In genomic region chr12:55934773-55935172, GRCh38 we compare ENCODE assay signal across 13 cellular contexts. TPM values are rescaled to one million over a fixed set of nuclear protein-coding genes. Genes with fewer than 3 reads are reported as not detected.
DNase-seq lines count a peak whose midpoint lies in the region; ATAC-seq and TF ChIP-seq lines count a peak whose summit lies in the region.
"Had no signal": no experiment of that assay in that cellular context is flagged by ENCODE, and none has a peak within 500 bp of the region (broad histone marks: within the 10 kb centered on the region; RNA-seq: fewer than 3 reads in every experiment).

No MANE protein-coding gene starts in this region.

- 0 out of 2 replicates have a peak overlapping the region, but pooled peaks have one; percentile 1 for H3K27ac ChIP-seq in 22Rv1
- peak overlapping the region; percentile 88 for H3K27ac ChIP-seq in CD4-positive, alpha-beta memory T cell (ENCODE audit: low read depth, low read length)
- H3K27ac ChIP-seq: body of pancreas had no signal

- peaks cover 56 to 94% (median 67%) of the 10 kb centered on the region in 4 donors for H3K4me1 Mint-ChIP-seq in CD4-positive, alpha-beta memory T cell
- H3K4me1 Mint-ChIP-seq in activated B cell treated with CpG ODN at 0.5 μM for 24 hours = peaks cover 47% of the 10 kb centered on the region
- H3K4me1 Mint-ChIP-seq in endothelial cell (ENCODE audit: unreplicated experiment) = peaks cover 34% of the 10 kb centered on the region

- no peak for TF ChIP-seq CTCF in 22Rv1 (IDR thresholded peaks at IDR 0.05)
- TF ChIP-seq CTCF in activated B cell treated with CpG ODN at 0.5 μM for 24 hours (IDR thresholded peaks at IDR 0.05) = no peak
- no peak for TF ChIP-seq CTCF in endothelial cell (IDR thresholded peaks at IDR 0.05; ENCODE audit: unreplicated experiment)

- no peaks in the 10 kb centered on the region for H3K27me3 Mint-ChIP-seq in CD4-positive, alpha-beta memory T cell
- H3K27me3 Mint-ChIP-seq in activated B cell treated with CpG ODN at 0.5 μM for 24 hours (no peaks in the 10 kb centered on the region), endothelial cell (ENCODE audit: unreplicated experiment) (peaks cover 18% of the 10 kb centered on the region)

- H3K27ac Mint-ChIP-seq in CD4-positive, alpha-beta memory T cell = peak overlapping the region; percentile 93 to 98 (median 96)
- peak overlapping the region; percentile 9 for H3K27ac Mint-ChIP-seq in activated B cell treated with CpG ODN at 0.5 μM for 24 hours
- H3K27ac Mint-ChIP-seq in endothelial cell (ENCODE audit: unreplicated experiment) = peak overlapping the region; percentile 49

- intact Hi-C loops in CD4-positive, alpha-beta memory T cell (cut with micrococcal nuclease) = no loop called here
- intact Hi-C loops in activated B cell treated with CpG ODN at 0.5 μM for 24 hours (cut with micrococcal nuclease) = no loop called here

- no peak for DNase-seq in CD4-positive, alpha-beta memory T cell
- no peak for DNase-seq in activated B cell treated with CpG ODN at 0.5 μM for 24 hours
- DNase-seq in endothelial cell (ENCODE audit: low spot score) = no peak
- no peak for DNase-seq in dedifferentiated amniotic fluid mesenchymal stem cell (ENCODE audit: extremely low spot score)
- DNase-seq in SW 1271 (lab: John Stamatoyannopoulos, UW) = no peak
- DNase-seq: body of pancreas; EL; NCI-H1092 treated with DMSO at 0.1 percent for 48 hours; stimulated activated CD4-positive, alpha-beta T cell treated with anti-CD3 and anti-CD28 coated beads, Interleukin-12 subunit alpha, Interleukin-12 subunit beta, amount 100 ng/mL, for 4 hours had no signal

- H3K4me1 ChIP-seq in CD4-positive, alpha-beta memory T cell (ENCODE audit: insufficient read depth, low read length) = peaks cover 82% of the 10 kb centered on the region

- H3K36me3 Mint-ChIP-seq in CD4-positive, alpha-beta memory T cell = peaks cover 71 to 84% of the 10 kb centered on the region in 2 donors
- peaks cover 62% of the 10 kb centered on the region for H3K36me3 Mint-ChIP-seq in activated B cell treated with CpG ODN at 0.5 μM for 24 hours (ENCODE audit: low read depth)
- peaks cover 16% of the 10 kb centered on the region for H3K36me3 Mint-ChIP-seq in endothelial cell (ENCODE audit: low read depth, unreplicated experiment)

- H3K9me3 ChIP-seq in CD4-positive, alpha-beta memory T cell (ENCODE audit: control insufficient read depth in 1 of 2, low read length in 2 of 2) = no peaks in the 10 kb centered on the region
- H3K9me3 ChIP-seq: body of pancreas had no signal

- POLR2A ChIA-PET in CD4-positive, alpha-beta memory T cell (lab: Charles Lee; ENCODE audit: partially characterized antibody) = interaction anchor here (1.0 to 47.8 kb wide), 7 partner anchors 9 to 192 kb away, joined by 3 to 1214 read pairs (median 201); partner anchors contain the start of genes DGKA, DNAJC14, GDF11 and ORMDL2
- POLR2A ChIA-PET in activated B cell treated with CpG ODN at 0.5 μM for 24 hours (lab: Charles Lee) = interaction anchor here (1.0 to 1.7 kb wide), 2 partner anchors 8 to 196 kb away, joined by 4 to 7 read pairs; partner anchors contain the start of gene PYM1

- H3K36me3 ChIP-seq in CD4-positive, alpha-beta memory T cell (ENCODE audit: insufficient read depth, low read length) = peaks cover 46% of the 10 kb centered on the region

- H3K9me3 Mint-ChIP-seq in CD4-positive, alpha-beta memory T cell = peaks cover 0 to 3% (median 0%) of the 10 kb centered on the region in 8 donors
- H3K9me3 Mint-ChIP-seq in activated B cell treated with CpG ODN at 0.5 μM for 24 hours = no peaks in the 10 kb centered on the region
- no peaks in the 10 kb centered on the region for H3K9me3 Mint-ChIP-seq in endothelial cell (ENCODE audit: unreplicated experiment)

- no peak for ATAC-seq in activated B cell treated with CpG ODN at 0.5 μM for 24 hours (ENCODE audit: low read depth)
- ATAC-seq in GM18517 (IDR thresholded peaks at IDR 0.05; ENCODE audit: unreplicated experiment) = no peak
- no peak for ATAC-seq in HG03378 (IDR thresholded peaks at IDR 0.05; ENCODE audit: unreplicated experiment)
- ATAC-seq: body of pancreas had no signal

- no peaks in the 10 kb centered on the region for H3K27me3 ChIP-seq in CD4-positive, alpha-beta memory T cell (ENCODE audit: insufficient read depth, low read length)
- H3K27me3 ChIP-seq: body of pancreas had no signal

- peak overlapping the region; percentile 87 to 95 for H3K4me3 ChIP-seq in CD4-positive, alpha-beta memory T cell (ENCODE audit: low read length in 2 of 2)
- H3K4me3 ChIP-seq: body of pancreas had no signal

- CTCF ChIA-PET in CD4-positive, alpha-beta memory T cell (lab: Charles Lee; ENCODE audit: partially characterized antibody) = interaction anchor here (0.9 to 7.5 kb wide), 12 partner anchors 8 to 195 kb away, joined by 3 to 107 read pairs (median 6); partner anchors contain the start of genes DNAJC14, ORMDL2, PYM1 and SARNP
- CTCF ChIA-PET in activated B cell treated with CpG ODN at 0.5 μM for 24 hours (lab: Charles Lee) = interaction anchor here (0.6 to 5.7 kb wide), 4 partner anchors 8 to 225 kb away, joined by 4 to 33 read pairs (median 4); no protein-coding TSS in a partner anchor

- H3K4me3 Mint-ChIP-seq in CD4-positive, alpha-beta memory T cell = peak overlapping the region; percentile 97 to 100 (median 99)
- no peak overlapping the region for H3K4me3 Mint-ChIP-seq in activated B cell treated with CpG ODN at 0.5 μM for 24 hours
- H3K4me3 Mint-ChIP-seq in endothelial cell (ENCODE audit: unreplicated experiment) = peak overlapping the region; percentile 48

RNA-seq across cellular contexts. Expression of gene DGKA, which starts 3.8 kb away (rescaled TPM):
- total RNA-seq in CD4-positive, alpha-beta memory T cell = 1,000 to 10,000 TPM; 1,301 to 1,410 TPM
- polyA plus RNA-seq in CD4-positive, alpha-beta memory T cell = 100 to 1,000 TPM; 195 to 493 TPM
- total RNA-seq in activated B cell treated with CpG ODN at 0.5 μM for 24 hours (86.8 and 95.9 TPM in 2 replicates), endothelial cell (ENCODE audit: unreplicated experiment) (70.1 TPM)

RNA-seq across cellular contexts. Expression of gene PYM1, which starts 7.1 kb away (rescaled TPM):
- 10 to 100 TPM; 35.7 to 39.3 TPM for total RNA-seq in CD4-positive, alpha-beta memory T cell
- polyA plus RNA-seq in CD4-positive, alpha-beta memory T cell = 10 to 100 TPM; 75.1 to 86.9 TPM
- total RNA-seq in activated B cell treated with CpG ODN at 0.5 μM for 24 hours (39.6 and 41.7 TPM in 2 replicates), endothelial cell (ENCODE audit: unreplicated experiment) (58.6 TPM)

RNA-seq across cellular contexts. Expression of gene PMEL, which starts 31.1 kb away (rescaled TPM):
- total RNA-seq in CD4-positive, alpha-beta memory T cell = not detected
- not detected for polyA plus RNA-seq in CD4-positive, alpha-beta memory T cell
- total RNA-seq in activated B cell treated with CpG ODN at 0.5 μM for 24 hours (0.27 TPM in 1 of 2 replicates, not detected in the other), endothelial cell (ENCODE audit: unreplicated experiment) (136 TPM)
- total RNA-seq: mononuclear cell had no signal

RNA-seq across cellular contexts. Expression of gene CDK2, which starts 31.9 kb away (rescaled TPM):
- 10 to 100 TPM; 17.5 to 21.5 TPM for total RNA-seq in CD4-positive, alpha-beta memory T cell
- polyA plus RNA-seq in CD4-positive, alpha-beta memory T cell = 1 to 10 TPM; 4.7 to 5.7 TPM
- total RNA-seq in activated B cell treated with CpG ODN at 0.5 μM for 24 hours (25.7 and 29.0 TPM in 2 replicates), endothelial cell (ENCODE audit: unreplicated experiment) (43.0 TPM)

RNA-seq across cellular contexts. Expression of gene RAB5B, which starts 39.1 kb away (rescaled TPM):
- total RNA-seq in CD4-positive, alpha-beta memory T cell = 100 to 1,000 TPM; 106 to 112 TPM
- polyA plus RNA-seq in CD4-positive, alpha-beta memory T cell = 10 to 100 TPM; 67.5 to 80.8 TPM
- 82.1 and 83.8 TPM in 2 replicates for total RNA-seq in activated B cell treated with CpG ODN at 0.5 μM for 24 hours
- total RNA-seq in endothelial cell (ENCODE audit: unreplicated experiment) = 130 TPM

Comparison
In these comparisons a context has a peak if more than half of its experiments do, and no peak if none do; other contexts are left out.
1. H3K27ac Mint-ChIP-seq: peak in every context shown above with its lines; median percentile 96 in CD4-positive, alpha-beta memory T cell; 49 in endothelial cell; 9 in activated B cell treated with CpG ODN at 0.5 μM for 24 hours.
2. RNA of gene DGKA, which starts 3.8 kb away (total RNA-seq): 1,301 to 1,410 TPM in CD4-positive, alpha-beta memory T cell; 86.8 to 95.9 TPM in activated B cell treated with CpG ODN at 0.5 μM for 24 hours and 70.1 TPM in endothelial cell (single experiment); every median in the first group is over 10 times any median in the second.
3. RNA of gene PMEL, which starts 31.1 kb away (total RNA-seq): 136 TPM in endothelial cell (single experiment); not detected in CD4-positive, alpha-beta memory T cell and 0.27 TPM in activated B cell treated with CpG ODN at 0.5 μM for 24 hours; every median in the first group is over 100 times any median in the second.